In genomic region chr4:112807083-112807482, GRCh38 we compare ENCODE assay signal across 14 cellular contexts.
DNase-seq lines count a peak whose midpoint lies in the region; ATAC-seq, FAIRE-seq and TF ChIP-seq lines count a peak whose summit lies in the region.
"Had no signal": no experiment of that assay in that cellular context is flagged by ENCODE, and none has a peak within 500 bp of the region (broad histone marks: within the 10 kb centered on the region; RNA-seq: fewer than 3 reads in every experiment).

No MANE protein-coding gene starts in this region.

- ATAC-seq in GM21825 (IDR thresholded peaks at IDR 0.05; ENCODE audit: unreplicated experiment) (peak; percentile 79), HG03354 (IDR thresholded peaks at IDR 0.05; ENCODE audit: poor library complexity, severe bottlenecking, unreplicated experiment) (peak; percentile 48), left lobe of liver (no peak)

- FAIRE-seq in GM19239 (lab: Jason Lieb, UNC): peak; percentile 89

- peaks cover 10% of the 10 kb centered on the region for H3K4me1 ChIP-seq in BE2C

- no peaks in the 10 kb centered on the region for H3K27me3 ChIP-seq in BE2C
- H3K27me3 ChIP-seq: testis had no signal

- TF ChIP-seq CTCF in BE2C (IDR thresholded peaks at IDR 0.05; ENCODE audit: low read depth, low read length): no peak

- no peak overlapping the region for H3K4me3 ChIP-seq in BE2C (ENCODE audit: low read depth, low read length)
- H3K4me3 ChIP-seq: smooth muscle cell, testis had no signal

- DNase-seq in GM19239 (ENCODE audit: insufficient read length, low spot score) (no peak), BE2C (no peak), globus pallidus (ENCODE audit: low spot score) (no peak), left lobe of liver (ENCODE audit: low spot score) (no peak)
- no peak for DNase-seq in activated CD8-positive, alpha-beta memory T cell treated with anti-CD3 and anti-CD28 coated beads for 24 hours
- DNase-seq: CD4-positive, CD25-positive, alpha-beta regulatory T cell; GF-D8; NCI-H187; nucleus accumbens; SK-N-SH; testis had no signal

- H3K9me3 ChIP-seq in BE2C: no peaks in the 10 kb centered on the region
- H3K9me3 ChIP-seq: SK-N-SH, testis had no signal

- no peaks in the 10 kb centered on the region for H3K36me3 ChIP-seq in BE2C
